Comparison of ENCODE assay signal across 1 cellular context in the genomic region with DNA sequence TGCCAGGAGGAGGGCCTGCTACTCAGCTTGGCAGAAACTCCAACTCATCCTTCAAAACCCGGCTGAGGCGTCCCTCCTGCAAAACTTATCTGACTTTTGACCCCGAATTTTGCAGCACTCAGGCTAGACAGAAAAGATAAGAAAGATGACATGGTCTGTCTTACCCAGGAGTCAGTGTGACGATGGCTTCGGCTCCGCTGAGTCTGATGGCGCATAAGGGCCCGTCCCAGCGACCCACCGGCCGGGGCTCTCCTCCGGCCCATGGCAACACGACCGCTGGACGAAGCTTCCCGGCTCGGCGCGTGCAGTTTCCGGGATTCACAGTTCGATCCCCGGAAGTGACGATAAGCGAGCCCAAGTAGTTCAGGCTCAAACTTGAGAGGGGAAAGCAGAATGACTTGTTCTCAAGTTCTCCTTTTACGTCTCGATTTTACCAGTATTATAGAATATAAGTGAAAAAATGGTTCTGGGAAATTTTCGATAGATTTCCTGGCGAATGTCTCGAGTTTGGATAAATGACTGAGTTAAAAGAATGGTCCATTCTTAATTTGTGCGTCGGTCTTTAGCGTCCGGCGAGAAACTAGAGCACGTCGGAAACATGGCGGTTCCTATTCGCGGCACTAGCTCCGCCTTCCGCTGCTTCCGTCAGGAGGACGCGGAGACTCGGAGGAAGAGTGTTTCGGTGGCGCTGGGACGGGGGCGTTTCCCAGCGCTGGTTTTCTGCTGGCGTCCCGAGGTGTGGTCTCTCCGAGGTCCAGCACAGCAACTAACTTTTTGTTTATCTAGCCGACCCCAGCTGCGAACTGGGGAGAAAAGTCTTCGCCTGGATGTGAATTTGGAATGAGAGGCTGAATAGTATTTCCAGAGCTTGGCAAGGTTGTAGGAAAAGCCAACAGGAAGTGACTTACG.
A peak's percentile ranks its signal among the peaks of the same experiment; 100 is the strongest.
TF ChIP-seq lines count a peak whose summit lies in the region.

A gene (minus strand): TSS at position 292 of the 909 bp plus-strand sequence. CDS start 29 bp downstream, at position 263.

TF ChIP-seq in GM23338, 12 proteins besides CTCF, POLR2A, EP300 and RAD21:
- peak; percentile 44 for TF ChIP-seq POLR2AphosphoS5 (IDR thresholded peaks at IDR 0.05; ENCODE audit: low read depth)
- TF ChIP-seq STAT1 (IDR thresholded peaks at IDR 0.05; ENCODE audit: unreplicated experiment): no peak
- TF ChIP-seq JUNB (IDR thresholded peaks at IDR 0.05; ENCODE audit: unreplicated experiment): no peak
- TF ChIP-seq EZH2 (IDR thresholded peaks at IDR 0.05; ENCODE audit: low read depth, unreplicated experiment): no peak
- TF ChIP-seq ZNF114 (CRISPR knock-in tag; IDR thresholded peaks at IDR 0.05): 0 out of 2 replicates have a peak, but pooled peaks have one; percentile 70
- 0 out of 2 replicates have a peak, but pooled peaks have one; percentile 33 for TF ChIP-seq NANOG (IDR thresholded peaks at IDR 0.05; ENCODE audit: borderline replicate concordance)
- TF ChIP-seq ZNF331 (CRISPR knock-in tag; IDR thresholded peaks at IDR 0.05; ENCODE audit: low read depth): peak; percentile 39; the same call in 1 of the 2 replicates
- TF ChIP-seq CREB1 (CRISPR knock-in tag; IDR thresholded peaks at IDR 0.05; ENCODE audit: low read depth): peak; percentile 93
- TF ChIP-seq, protein P1, sequence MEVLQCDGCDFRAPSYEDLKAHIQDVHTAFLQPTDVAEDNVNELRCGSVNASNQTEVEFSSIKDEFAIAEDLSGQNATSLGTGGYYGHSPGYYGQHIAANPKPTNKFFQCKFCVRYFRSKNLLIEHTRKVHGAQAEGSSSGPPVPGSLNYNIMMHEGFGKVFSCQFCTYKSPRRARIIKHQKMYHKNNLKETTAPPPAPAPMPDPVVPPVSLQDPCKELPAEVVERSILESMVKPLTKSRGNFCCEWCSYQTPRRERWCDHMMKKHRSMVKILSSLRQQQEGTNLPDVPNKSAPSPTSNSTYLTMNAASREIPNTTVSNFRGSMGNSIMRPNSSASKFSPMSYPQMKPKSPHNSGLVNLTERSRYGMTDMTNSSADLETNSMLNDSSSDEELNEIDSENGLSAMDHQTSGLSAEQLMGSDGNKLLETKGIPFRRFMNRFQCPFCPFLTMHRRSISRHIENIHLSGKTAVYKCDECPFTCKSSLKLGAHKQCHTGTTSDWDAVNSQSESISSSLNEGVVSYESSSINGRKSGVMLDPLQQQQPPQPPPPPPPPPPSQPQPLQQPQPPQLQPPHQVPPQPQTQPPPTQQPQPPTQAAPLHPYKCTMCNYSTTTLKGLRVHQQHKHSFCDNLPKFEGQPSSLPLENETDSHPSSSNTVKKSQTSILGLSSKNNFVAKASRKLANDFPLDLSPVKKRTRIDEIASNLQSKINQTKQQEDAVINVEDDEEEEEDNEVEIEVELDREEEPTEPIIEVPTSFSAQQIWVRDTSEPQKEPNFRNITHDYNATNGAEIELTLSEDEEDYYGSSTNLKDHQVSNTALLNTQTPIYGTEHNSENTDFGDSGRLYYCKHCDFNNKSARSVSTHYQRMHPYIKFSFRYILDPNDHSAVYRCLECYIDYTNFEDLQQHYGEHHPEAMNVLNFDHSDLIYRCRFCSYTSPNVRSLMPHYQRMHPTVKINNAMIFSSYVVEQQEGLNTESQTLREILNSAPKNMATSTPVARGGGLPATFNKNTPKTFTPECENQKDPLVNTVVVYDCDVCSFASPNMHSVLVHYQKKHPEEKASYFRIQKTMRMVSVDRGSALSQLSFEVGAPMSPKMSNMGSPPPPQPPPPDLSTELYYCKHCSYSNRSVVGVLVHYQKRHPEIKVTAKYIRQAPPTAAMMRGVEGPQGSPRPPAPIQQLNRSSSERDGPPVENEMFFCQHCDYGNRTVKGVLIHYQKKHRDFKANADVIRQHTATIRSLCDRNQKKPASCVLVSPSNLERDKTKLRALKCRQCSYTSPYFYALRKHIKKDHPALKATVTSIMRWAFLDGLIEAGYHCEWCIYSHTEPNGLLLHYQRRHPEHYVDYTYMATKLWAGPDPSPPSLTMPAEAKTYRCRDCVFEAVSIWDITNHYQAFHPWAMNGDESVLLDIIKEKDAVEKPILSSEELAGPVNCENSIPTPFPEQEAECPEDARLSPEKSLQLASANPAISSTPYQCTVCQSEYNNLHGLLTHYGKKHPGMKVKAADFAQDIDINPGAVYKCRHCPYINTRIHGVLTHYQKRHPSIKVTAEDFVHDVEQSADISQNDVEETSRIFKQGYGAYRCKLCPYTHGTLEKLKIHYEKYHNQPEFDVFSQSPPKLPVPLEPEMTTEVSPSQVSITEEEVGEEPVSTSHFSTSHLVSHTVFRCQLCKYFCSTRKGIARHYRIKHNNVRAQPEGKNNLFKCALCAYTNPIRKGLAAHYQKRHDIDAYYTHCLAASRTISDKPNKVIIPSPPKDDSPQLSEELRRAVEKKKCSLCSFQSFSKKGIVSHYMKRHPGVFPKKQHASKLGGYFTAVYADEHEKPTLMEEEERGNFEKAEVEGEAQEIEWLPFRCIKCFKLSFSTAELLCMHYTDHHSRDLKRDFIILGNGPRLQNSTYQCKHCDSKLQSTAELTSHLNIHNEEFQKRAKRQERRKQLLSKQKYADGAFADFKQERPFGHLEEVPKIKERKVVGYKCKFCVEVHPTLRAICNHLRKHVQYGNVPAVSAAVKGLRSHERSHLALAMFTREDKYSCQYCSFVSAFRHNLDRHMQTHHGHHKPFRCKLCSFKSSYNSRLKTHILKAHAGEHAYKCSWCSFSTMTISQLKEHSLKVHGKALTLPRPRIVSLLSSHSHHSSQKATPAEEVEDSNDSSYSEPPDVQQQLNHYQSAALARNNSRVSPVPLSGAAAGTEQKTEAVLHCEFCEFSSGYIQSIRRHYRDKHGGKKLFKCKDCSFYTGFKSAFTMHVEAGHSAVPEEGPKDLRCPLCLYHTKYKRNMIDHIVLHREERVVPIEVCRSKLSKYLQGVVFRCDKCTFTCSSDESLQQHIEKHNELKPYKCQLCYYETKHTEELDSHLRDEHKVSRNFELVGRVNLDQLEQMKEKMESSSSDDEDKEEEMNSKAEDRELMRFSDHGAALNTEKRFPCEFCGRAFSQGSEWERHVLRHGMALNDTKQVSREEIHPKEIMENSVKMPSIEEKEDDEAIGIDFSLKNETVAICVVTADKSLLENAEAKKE (CRISPR knock-in tag; IDR thresholded peaks at IDR 0.05): no peak
- TF ChIP-seq, protein P2, sequence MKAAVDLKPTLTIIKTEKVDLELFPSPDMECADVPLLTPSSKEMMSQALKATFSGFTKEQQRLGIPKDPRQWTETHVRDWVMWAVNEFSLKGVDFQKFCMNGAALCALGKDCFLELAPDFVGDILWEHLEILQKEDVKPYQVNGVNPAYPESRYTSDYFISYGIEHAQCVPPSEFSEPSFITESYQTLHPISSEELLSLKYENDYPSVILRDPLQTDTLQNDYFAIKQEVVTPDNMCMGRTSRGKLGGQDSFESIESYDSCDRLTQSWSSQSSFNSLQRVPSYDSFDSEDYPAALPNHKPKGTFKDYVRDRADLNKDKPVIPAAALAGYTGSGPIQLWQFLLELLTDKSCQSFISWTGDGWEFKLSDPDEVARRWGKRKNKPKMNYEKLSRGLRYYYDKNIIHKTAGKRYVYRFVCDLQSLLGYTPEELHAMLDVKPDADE (IDR thresholded peaks at IDR 0.05): peak; percentile 63
- no peak for TF ChIP-seq EZH2phosphoT487 (IDR thresholded peaks at IDR 0.05; ENCODE audit: unreplicated experiment)
- TF ChIP-seq, protein P3, sequence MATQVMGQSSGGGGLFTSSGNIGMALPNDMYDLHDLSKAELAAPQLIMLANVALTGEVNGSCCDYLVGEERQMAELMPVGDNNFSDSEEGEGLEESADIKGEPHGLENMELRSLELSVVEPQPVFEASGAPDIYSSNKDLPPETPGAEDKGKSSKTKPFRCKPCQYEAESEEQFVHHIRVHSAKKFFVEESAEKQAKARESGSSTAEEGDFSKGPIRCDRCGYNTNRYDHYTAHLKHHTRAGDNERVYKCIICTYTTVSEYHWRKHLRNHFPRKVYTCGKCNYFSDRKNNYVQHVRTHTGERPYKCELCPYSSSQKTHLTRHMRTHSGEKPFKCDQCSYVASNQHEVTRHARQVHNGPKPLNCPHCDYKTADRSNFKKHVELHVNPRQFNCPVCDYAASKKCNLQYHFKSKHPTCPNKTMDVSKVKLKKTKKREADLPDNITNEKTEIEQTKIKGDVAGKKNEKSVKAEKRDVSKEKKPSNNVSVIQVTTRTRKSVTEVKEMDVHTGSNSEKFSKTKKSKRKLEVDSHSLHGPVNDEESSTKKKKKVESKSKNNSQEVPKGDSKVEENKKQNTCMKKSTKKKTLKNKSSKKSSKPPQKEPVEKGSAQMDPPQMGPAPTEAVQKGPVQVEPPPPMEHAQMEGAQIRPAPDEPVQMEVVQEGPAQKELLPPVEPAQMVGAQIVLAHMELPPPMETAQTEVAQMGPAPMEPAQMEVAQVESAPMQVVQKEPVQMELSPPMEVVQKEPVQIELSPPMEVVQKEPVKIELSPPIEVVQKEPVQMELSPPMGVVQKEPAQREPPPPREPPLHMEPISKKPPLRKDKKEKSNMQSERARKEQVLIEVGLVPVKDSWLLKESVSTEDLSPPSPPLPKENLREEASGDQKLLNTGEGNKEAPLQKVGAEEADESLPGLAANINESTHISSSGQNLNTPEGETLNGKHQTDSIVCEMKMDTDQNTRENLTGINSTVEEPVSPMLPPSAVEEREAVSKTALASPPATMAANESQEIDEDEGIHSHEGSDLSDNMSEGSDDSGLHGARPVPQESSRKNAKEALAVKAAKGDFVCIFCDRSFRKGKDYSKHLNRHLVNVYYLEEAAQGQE (IDR thresholded peaks at IDR 0.05; ENCODE audit: unreplicated experiment): no peak
